ENCODE assay signal across 18 cellular contexts in genomic region chr5:153043876-153044275, GRCh38.
"Had no signal": no experiment of that assay in that cellular context is flagged by ENCODE, and none has a peak within 500 bp of the region (broad histone marks: within the 10 kb centered on the region; RNA-seq: fewer than 3 reads in every experiment).

No MANE protein-coding gene starts in this region.

- H3K4me3 ChIP-seq: body of pancreas, esophagus muscularis mucosa, left lung, thoracic aorta had no signal

- ATAC-seq: activated T-helper 17 cell treated with anti-CD3 and anti-CD28 coated beads, Interleukin-2, amount 50 U/mL, for 72 hours; body of pancreas; left lung; stimulated activated naive CD8-positive, alpha-beta T cell treated with anti-CD3 and anti-CD28 coated beads, Interleukin-15, amount 100 ng/mL, for 72 hours; T-helper 17 cell had no signal

- DNase-seq: activated B cell treated with CpG ODN at 0.5 μM for 24 hours; activated CD4-positive, alpha-beta T cell treated with anti-CD3 and anti-CD28 coated beads, Interleukin-2, amount 10 ng/mL, durations not matched to agents 7 days and 5 days; activated naive CD4-positive, alpha-beta T cell treated with anti-CD3 and anti-CD28 coated beads for 36 hours; activated T-cell treated with anti-CD3 and anti-CD28 coated beads for 4 hours; body of pancreas; cerebellar nuclear complex; dermis blood vessel endothelial cell; foreskin fibroblast; head of caudate nucleus; left lung; nephron progenitor cell; stimulated activated CD4-positive, alpha-beta T cell treated with anti-CD3 and anti-CD28 coated beads, Interleukin-15, amount 100 ng/mL, for 24 hours; stimulated activated CD4-positive, alpha-beta T cell treated with anti-CD3 and anti-CD28 coated beads, Interleukin-4, amount 100 ng/mL, for 24 hours; stimulated activated naive CD8-positive, alpha-beta T cell treated with anti-CD3 and anti-CD28 coated beads, Interleukin-15, amount 100 ng/mL, for 72 hours; T-helper 17 cell had no signal
